Comparison of ENCODE assay signal across 1 cellular context in genomic region chr2:3423492-3424170, GRCh38.
TF ChIP-seq lines count a peak whose summit lies in the region.

No MANE protein-coding gene starts in this region.

TF ChIP-seq in HepG2, 621 proteins besides CTCF, POLR2A, EP300 and RAD21 (continued from another document and continues in another):
- TF ChIP-seq, protein P1, sequence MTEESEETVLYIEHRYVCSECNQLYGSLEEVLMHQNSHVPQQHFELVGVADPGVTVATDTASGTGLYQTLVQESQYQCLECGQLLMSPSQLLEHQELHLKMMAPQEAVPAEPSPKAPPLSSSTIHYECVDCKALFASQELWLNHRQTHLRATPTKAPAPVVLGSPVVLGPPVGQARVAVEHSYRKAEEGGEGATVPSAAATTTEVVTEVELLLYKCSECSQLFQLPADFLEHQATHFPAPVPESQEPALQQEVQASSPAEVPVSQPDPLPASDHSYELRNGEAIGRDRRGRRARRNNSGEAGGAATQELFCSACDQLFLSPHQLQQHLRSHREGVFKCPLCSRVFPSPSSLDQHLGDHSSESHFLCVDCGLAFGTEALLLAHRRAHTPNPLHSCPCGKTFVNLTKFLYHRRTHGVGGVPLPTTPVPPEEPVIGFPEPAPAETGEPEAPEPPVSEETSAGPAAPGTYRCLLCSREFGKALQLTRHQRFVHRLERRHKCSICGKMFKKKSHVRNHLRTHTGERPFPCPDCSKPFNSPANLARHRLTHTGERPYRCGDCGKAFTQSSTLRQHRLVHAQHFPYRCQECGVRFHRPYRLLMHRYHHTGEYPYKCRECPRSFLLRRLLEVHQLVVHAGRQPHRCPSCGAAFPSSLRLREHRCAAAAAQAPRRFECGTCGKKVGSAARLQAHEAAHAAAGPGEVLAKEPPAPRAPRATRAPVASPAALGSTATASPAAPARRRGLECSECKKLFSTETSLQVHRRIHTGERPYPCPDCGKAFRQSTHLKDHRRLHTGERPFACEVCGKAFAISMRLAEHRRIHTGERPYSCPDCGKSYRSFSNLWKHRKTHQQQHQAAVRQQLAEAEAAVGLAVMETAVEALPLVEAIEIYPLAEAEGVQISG (CRISPR knock-in tag; IDR thresholded peaks at IDR 0.05) = peak; percentile 92
- TF ChIP-seq BORCS8-MEF2B (CRISPR knock-in tag; IDR thresholded peaks at IDR 0.05) = no peak
- TF ChIP-seq, protein P2, sequence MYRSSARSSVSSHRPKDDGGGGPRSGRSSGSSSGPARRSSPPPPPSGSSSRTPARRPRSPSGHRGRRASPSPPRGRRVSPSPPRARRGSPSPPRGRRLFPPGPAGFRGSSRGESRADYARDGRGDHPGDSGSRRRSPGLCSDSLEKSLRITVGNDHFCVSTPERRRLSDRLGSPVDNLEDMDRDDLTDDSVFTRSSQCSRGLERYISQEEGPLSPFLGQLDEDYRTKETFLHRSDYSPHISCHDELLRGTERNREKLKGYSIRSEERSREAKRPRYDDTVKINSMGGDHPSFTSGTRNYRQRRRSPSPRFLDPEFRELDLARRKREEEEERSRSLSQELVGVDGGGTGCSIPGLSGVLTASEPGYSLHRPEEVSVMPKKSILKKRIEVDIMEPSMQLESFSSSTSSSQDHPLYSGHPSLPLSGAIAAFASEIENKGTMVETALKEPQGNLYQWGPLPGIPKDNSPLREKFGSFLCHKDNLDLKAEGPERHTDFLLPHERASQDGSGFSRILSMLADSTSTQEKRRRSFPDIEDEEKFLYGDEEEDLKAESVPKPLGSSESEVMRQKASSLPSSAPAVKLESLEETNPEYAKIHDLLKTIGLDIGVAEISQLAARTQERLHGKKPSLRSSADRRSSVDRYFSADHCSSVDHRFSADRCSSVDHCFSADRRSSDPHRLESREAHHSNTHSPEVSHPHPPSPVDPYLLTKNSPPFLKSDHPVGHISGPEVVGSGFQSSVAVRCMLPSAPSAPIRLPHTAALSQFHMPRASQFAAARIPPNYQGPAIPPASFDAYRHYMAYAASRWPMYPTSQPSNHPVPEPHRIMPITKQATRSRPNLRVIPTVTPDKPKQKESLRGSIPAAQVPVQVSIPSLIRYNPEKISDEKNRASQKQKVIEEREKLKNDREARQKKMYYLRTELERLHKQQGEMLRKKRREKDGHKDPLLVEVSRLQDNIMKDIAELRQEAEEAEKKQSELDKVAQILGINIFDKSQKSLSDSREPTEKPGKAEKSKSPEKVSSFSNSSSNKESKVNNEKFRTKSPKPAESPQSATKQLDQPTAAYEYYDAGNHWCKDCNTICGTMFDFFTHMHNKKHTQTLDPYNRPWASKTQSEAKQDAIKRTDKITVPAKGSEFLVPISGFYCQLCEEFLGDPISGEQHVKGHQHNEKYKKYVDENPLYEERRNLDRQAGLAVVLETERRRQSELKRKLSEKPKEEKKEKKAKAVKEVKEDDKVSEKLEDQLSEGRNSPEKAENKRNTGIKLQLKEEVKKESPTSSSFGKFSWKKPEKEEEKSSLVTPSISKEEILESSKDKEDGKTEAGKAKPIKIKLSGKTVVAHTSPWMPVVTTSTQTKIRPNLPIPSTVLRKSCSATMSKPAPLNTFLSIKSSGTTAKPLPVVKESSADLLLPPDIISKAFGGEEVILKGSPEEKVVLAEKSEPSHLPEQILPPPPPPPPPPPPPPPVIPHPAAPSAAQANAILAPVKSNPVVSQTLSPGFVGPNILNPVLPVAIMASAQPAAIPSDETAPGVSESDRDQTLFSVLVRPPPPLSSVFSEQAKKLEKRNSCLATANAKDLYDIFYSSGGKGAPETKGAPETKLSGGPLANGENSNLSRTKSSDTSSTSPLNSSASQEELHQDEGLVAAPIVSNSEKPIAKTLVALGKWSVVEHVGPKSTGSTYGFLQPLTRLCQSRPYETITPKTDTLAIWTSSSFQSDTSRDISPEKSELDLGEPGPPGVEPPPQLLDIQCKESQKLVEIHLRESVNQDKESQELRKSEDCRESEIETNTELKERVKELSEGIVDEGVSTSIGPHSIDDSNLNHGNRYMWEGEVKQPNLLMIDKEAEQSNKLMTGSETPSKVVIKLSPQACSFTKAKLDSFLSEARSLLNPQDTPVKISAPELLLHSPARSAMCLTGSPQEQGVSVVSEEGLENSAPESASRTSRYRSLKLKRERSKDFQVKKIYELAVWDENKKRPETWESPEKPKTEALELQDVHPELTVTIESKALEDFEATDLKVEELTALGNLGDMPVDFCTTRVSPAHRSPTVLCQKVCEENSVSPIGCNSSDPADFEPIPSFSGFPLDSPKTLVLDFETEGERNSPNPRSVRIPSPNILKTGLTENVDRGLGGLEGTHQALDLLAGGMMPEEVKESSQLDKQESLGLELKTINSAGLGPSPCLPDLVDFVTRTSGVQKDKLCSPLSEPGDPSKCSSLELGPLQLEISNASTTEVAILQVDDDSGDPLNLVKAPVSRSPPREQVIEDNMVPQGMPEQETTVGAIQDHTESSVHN (CRISPR knock-in tag; IDR thresholded peaks at IDR 0.05) = no peak
- TF ChIP-seq ZNF33B (CRISPR knock-in tag; IDR thresholded peaks at IDR 0.05) = no peak
- no peak for TF ChIP-seq NR0B2 (CRISPR knock-in tag; IDR thresholded peaks at IDR 0.05)
- no peak for TF ChIP-seq MAFG (CRISPR knock-in tag; IDR thresholded peaks at IDR 0.05)
- TF ChIP-seq ZNF709 (CRISPR knock-in tag; IDR thresholded peaks at IDR 0.05) = no peak
- TF ChIP-seq ZC3H4 (CRISPR knock-in tag; IDR thresholded peaks at IDR 0.05; ENCODE audit: borderline replicate concordance) = no peak
- TF ChIP-seq PAWR (CRISPR knock-in tag; IDR thresholded peaks at IDR 0.05; ENCODE audit: borderline replicate concordance) = no peak
- TF ChIP-seq CREM (IDR thresholded peaks at IDR 0.05) = no peak
- TF ChIP-seq CREM (CRISPR knock-in tag; IDR thresholded peaks at IDR 0.05) = no peak
- no peak for TF ChIP-seq ZNF230 (CRISPR knock-in tag; IDR thresholded peaks at IDR 0.05)
- TF ChIP-seq ZFP36L1 (CRISPR knock-in tag; IDR thresholded peaks at IDR 0.05) = no peak
- TF ChIP-seq, protein P3, sequence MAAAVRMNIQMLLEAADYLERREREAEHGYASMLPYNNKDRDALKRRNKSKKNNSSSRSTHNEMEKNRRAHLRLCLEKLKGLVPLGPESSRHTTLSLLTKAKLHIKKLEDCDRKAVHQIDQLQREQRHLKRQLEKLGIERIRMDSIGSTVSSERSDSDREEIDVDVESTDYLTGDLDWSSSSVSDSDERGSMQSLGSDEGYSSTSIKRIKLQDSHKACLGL (CRISPR knock-in tag; IDR thresholded peaks at IDR 0.05) = no peak
- TF ChIP-seq ZNF607 (CRISPR knock-in tag; IDR thresholded peaks at IDR 0.05; ENCODE audit: borderline replicate concordance) = no peak
- TF ChIP-seq PRPF4 (IDR thresholded peaks at IDR 0.05; ENCODE audit: low read depth, low read length, poor library complexity, severe bottlenecking) = no peak
- no peak for TF ChIP-seq CCDC6 (CRISPR knock-in tag; IDR thresholded peaks at IDR 0.05)
- no peak for TF ChIP-seq ZKSCAN5 (CRISPR knock-in tag; IDR thresholded peaks at IDR 0.05)
- no peak for TF ChIP-seq ZNF256 (CRISPR knock-in tag; conservative IDR thresholded peaks at IDR 0.05)
- TF ChIP-seq ZNF644 (CRISPR knock-in tag; IDR thresholded peaks at IDR 0.05; ENCODE audit: low read depth) = no peak
- no peak for TF ChIP-seq TRIM24 (CRISPR knock-in tag; IDR thresholded peaks at IDR 0.05)
- TF ChIP-seq SALL1 (CRISPR knock-in tag; IDR thresholded peaks at IDR 0.05) = peak; percentile 80
- TF ChIP-seq ZSCAN12 (CRISPR knock-in tag; IDR thresholded peaks at IDR 0.05) = no peak
- peak; percentile 32; the same call in 1 of the 2 replicates for TF ChIP-seq CREB1 (IDR thresholded peaks at IDR 0.05)
- TF ChIP-seq CREB1 (CRISPR knock-in tag; IDR thresholded peaks at IDR 0.05) = no peak
- TF ChIP-seq MAFF (IDR thresholded peaks at IDR 0.05; ENCODE audit: low read depth, low read length) = no peak
- TF ChIP-seq ZBTB4 (CRISPR knock-in tag; IDR thresholded peaks at IDR 0.05; ENCODE audit: borderline replicate concordance) = peak; percentile 94
- TF ChIP-seq ADNP (CRISPR knock-in tag; IDR thresholded peaks at IDR 0.05) = no peak
- TF ChIP-seq NBN (conservative IDR thresholded peaks at IDR 0.05) = no peak
- TF ChIP-seq TMF1 (CRISPR knock-in tag; IDR thresholded peaks at IDR 0.05; ENCODE audit: low read depth) = no peak
- TF ChIP-seq, protein P4, sequence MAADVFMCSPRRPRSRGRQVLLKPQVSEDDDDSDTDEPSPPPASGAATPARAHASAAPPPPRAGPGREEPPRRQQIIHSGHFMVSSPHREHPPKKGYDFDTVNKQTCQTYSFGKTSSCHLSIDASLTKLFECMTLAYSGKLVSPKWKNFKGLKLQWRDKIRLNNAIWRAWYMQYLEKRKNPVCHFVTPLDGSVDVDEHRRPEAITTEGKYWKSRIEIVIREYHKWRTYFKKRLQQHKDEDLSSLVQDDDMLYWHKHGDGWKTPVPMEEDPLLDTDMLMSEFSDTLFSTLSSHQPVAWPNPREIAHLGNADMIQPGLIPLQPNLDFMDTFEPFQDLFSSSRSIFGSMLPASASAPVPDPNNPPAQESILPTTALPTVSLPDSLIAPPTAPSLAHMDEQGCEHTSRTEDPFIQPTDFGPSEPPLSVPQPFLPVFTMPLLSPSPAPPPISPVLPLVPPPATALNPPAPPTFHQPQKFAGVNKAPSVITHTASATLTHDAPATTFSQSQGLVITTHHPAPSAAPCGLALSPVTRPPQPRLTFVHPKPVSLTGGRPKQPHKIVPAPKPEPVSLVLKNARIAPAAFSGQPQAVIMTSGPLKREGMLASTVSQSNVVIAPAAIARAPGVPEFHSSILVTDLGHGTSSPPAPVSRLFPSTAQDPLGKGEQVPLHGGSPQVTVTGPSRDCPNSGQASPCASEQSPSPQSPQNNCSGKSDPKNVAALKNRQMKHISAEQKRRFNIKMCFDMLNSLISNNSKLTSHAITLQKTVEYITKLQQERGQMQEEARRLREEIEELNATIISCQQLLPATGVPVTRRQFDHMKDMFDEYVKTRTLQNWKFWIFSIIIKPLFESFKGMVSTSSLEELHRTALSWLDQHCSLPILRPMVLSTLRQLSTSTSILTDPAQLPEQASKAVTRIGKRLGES (CRISPR knock-in tag; IDR thresholded peaks at IDR 0.05; ENCODE audit: borderline replicate concordance) = no peak
- no peak for TF ChIP-seq ZNF883 (CRISPR knock-in tag; IDR thresholded peaks at IDR 0.05; ENCODE audit: not compliant biosample characterization)
- TF ChIP-seq, protein P5, sequence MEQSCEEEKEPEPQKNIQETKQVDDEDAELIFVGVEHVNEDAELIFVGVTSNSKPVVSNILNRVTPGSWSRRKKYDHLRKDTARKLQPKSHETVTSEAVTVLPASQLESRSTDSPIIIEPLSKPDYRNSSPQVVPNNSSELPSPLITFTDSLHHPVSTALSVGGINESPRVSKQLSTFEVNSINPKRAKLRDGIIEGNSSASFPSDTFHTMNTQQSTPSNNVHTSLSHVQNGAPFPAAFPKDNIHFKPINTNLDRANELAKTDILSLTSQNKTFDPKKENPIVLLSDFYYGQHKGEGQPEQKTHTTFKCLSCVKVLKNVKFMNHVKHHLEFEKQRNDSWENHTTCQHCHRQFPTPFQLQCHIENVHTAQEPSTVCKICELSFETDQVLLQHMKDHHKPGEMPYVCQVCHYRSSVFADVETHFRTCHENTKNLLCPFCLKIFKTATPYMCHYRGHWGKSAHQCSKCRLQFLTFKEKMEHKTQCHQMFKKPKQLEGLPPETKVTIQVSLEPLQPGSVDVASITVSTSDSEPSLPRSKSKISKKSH (CRISPR knock-in tag; IDR thresholded peaks at IDR 0.05; ENCODE audit: borderline replicate concordance) = no peak
- TF ChIP-seq ZNF674 (CRISPR knock-in tag; IDR thresholded peaks at IDR 0.05; ENCODE audit: low read depth) = no peak
- peak; percentile 41; the same call in 1 of the 2 replicates for TF ChIP-seq ZNF792 (CRISPR knock-in tag; IDR thresholded peaks at IDR 0.05)
- no peak for TF ChIP-seq ZNF567 (CRISPR knock-in tag; IDR thresholded peaks at IDR 0.05; ENCODE audit: borderline replicate concordance)
- TF ChIP-seq ZNF510 (CRISPR knock-in tag; IDR thresholded peaks at IDR 0.05; ENCODE audit: low read depth) = no peak
- TF ChIP-seq ELF1 (CRISPR knock-in tag; IDR thresholded peaks at IDR 0.05) = peak; percentile 54; the same call in 1 of the 2 replicates
- TF ChIP-seq SATB2 (CRISPR knock-in tag; IDR thresholded peaks at IDR 0.05) = no peak
